In the genomic region with DNA sequence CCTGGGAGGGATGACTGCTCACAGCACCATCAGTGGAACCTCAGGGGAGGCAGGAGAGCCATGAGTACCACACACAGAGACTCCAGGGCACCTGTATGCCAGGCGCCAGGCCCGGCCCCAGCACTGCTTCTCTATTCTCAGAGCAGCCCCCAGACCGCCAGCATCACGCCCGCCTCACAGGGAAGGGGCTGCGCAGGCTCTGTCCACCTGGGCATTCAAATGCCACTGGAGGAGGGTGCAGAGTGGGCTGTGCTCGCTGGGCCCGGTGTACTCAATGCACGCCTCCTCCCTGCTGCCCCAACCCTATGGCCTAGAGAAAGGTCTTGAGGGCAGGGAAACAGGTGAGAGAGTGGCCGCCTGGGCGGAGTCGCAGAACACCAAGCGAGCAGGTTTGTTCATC, we compare ENCODE assay signal across 19 cellular contexts. TPM values are rescaled to one million over a fixed set of nuclear protein-coding genes. Genes with fewer than 3 reads are reported as not detected.
A peak's percentile ranks its signal among the peaks of the same experiment; 100 is the strongest.
DNase-seq lines count a peak whose midpoint lies in the region; ATAC-seq and TF ChIP-seq lines count a peak whose summit lies in the region.
"Had no signal": no experiment of that assay in that cellular context is flagged by ENCODE, and none has a peak within 500 bp of the region (broad histone marks: within the 10 kb centered on the region; RNA-seq: fewer than 3 reads in every experiment).

No MANE protein-coding gene starts in this region.

- H3K27me3 ChIP-seq in IMR-90 (ENCODE audit: control insufficient read depth, insufficient read depth, low read length): no peaks in the 10 kb centered on the region
- no peaks in the 10 kb centered on the region for H3K27me3 ChIP-seq in body of pancreas
- no peaks in the 10 kb centered on the region for H3K27me3 ChIP-seq in right lobe of liver
- no peaks in the 10 kb centered on the region for H3K27me3 ChIP-seq in sigmoid colon
- H3K27me3 ChIP-seq in tibial artery: no peaks in the 10 kb centered on the region

- no peak for TF ChIP-seq CTCF in IMR-90 (conservative IDR thresholded peaks at IDR 0.05; ENCODE audit: low read depth, low read length)
- TF ChIP-seq CTCF in body of pancreas (IDR thresholded peaks at IDR 0.05): no peak
- TF ChIP-seq CTCF in right lobe of liver (IDR thresholded peaks at IDR 0.05): no peak
- no peak for TF ChIP-seq CTCF in sigmoid colon (IDR thresholded peaks at IDR 0.05)
- no peak for TF ChIP-seq CTCF in chondrocyte (IDR thresholded peaks at IDR 0.05)
- TF ChIP-seq CTCF in tibial artery (IDR thresholded peaks at IDR 0.05): no peak

- H3K4me3 ChIP-seq in IMR-90 (ENCODE audit: insufficient read depth, low read depth, low read length) (no peak overlapping the region), body of pancreas (no peak overlapping the region), right lobe of liver (no peak overlapping the region), sigmoid colon (no peak overlapping the region), tibial artery (no peak overlapping the region)

- CTCF ChIA-PET in IMR-90 (lab: Yijun Ruan, JAX): no interaction called here

- no peaks in the 10 kb centered on the region for H3K9me3 Mint-ChIP-seq in chondrocyte (ENCODE audit: low read depth)
- H3K9me3 Mint-ChIP-seq: CD4-positive, CD25-positive, alpha-beta regulatory T cell had no signal

- no peak overlapping the region for H3K27ac ChIP-seq in IMR-90 (ENCODE audit: insufficient read depth, low read length)
- H3K27ac ChIP-seq in body of pancreas: peak overlapping the region; percentile 65 to 91 (median 88)
- peak overlapping the region; percentile 31 to 69 (median 55) for H3K27ac ChIP-seq in right lobe of liver
- peak overlapping the region; percentile 81 to 94 (median 88) for H3K27ac ChIP-seq in sigmoid colon
- no peak overlapping the region for H3K27ac ChIP-seq in tibial artery

- no peak overlapping the region for H4K91ac ChIP-seq in IMR-90 (ENCODE audit: insufficient read depth, low read depth, low read length)

- no peak overlapping the region for H3K23ac ChIP-seq in IMR-90 (ENCODE audit: low read depth, low read length)

- no peak overlapping the region for H3K56ac ChIP-seq in IMR-90 (ENCODE audit: extremely low read depth, insufficient read depth, low read length)

- H4K5ac ChIP-seq in IMR-90 (ENCODE audit: low read depth, low read length): no peak overlapping the region

- no peak overlapping the region for H3K14ac ChIP-seq in IMR-90 (replicated peaks; ENCODE audit: low read depth, low read length)

- H3K9me3 ChIP-seq in IMR-90 (ENCODE audit: control insufficient read depth, insufficient read depth, low read length) (no peaks in the 10 kb centered on the region), body of pancreas (no peaks in the 10 kb centered on the region), right lobe of liver (no peaks in the 10 kb centered on the region), sigmoid colon (no peaks in the 10 kb centered on the region), tibial artery (no peaks in the 10 kb centered on the region)
- H3K9me3 ChIP-seq: Caco-2 had no signal

- no peak overlapping the region for H2BK120ac ChIP-seq in IMR-90 (ENCODE audit: low read depth, low read length)

- in situ Hi-C loops in IMR-90 (cut with MboI; ENCODE audit: low sequenced_read_pairs): no loop called here

- H3K4me1 Mint-ChIP-seq in chondrocyte (ENCODE audit: low read depth): peaks cover 34% of the 10 kb centered on the region
- H3K4me1 Mint-ChIP-seq: IgD-negative memory B cell had no signal

- H3K4ac ChIP-seq in IMR-90 (ENCODE audit: low read depth, low read length): no peak overlapping the region; the same call in 1 of the 2 replicates

- no TSS peak for BruUV-seq in IMR-90 (replicated peaks; lab: Mats Ljungman, UMichigan)

- H2BK5ac ChIP-seq in IMR-90 (ENCODE audit: low read depth, low read length, poor library complexity, severe bottlenecking): no peak overlapping the region

- no peak overlapping the region for H3K9ac ChIP-seq in IMR-90 (ENCODE audit: low read depth, low read length)

- no peak overlapping the region for H4K8ac ChIP-seq in IMR-90 (ENCODE audit: low read depth in 2 of 2, low read length in 2 of 2)

- 81% methylated on average over 6 of the region's 13 CpGs; no CpG with 5 or more reads in 1 of the 2 experiments for WGBS in IMR-90 (ENCODE audit: extremely low coverage in 2 of 2, insufficient read length in 1 of 2), 2 experiments
- 90 to 91% methylated on average over 7 to 13 of the region's 13 CpGs for WGBS in body of pancreas, 2 donors
- WGBS in right lobe of liver (ENCODE audit: insufficient coverage, low coverage, low lambda C conversion rate, missing lambda C conversion rate): 50% methylated on average over 2 of the region's 13 CpGs
- 89 to 93% methylated on average over 13 of the region's 13 CpGs for WGBS in sigmoid colon, 2 donors

- dilution Hi-C loops in IMR-90 (cut with HindIII; ENCODE audit: low sequenced_read_pairs, unreplicated experiment): no loop called here

- DNase-seq in IMR-90 (no peak), body of pancreas (no peak), right lobe of liver (no peak), sigmoid colon (no peak), NCI-H82 (lab: John Stamatoyannopoulos, UW) (no peak), chondrocyte (ENCODE audit: low spot score) (no peak), tibial artery (no peak)
- DNase-seq in activated CD4-positive, alpha-beta T cell treated with anti-CD3 and anti-CD28 coated beads, Interleukin-2, amount 50 U/mL, for 48 hours: no peak
- DNase-seq: Caco-2; CD4-positive, CD25-positive, alpha-beta regulatory T cell; DMS153; H7; Kasumi-1; NCI-H1105 treated with DMSO at 0.1 percent for 48 hours; NCI-H187; NCI-H446 treated with DMSO at 0.1 percent for 48 hours; NCI-H748 treated with DMSO at 0.1 percent for 48 hours; PC-3 had no signal

- H2AFZ ChIP-seq in IMR-90 (replicated peaks; ENCODE audit: low read length, poor library complexity): no peak overlapping the region

- no peak for TF ChIP-seq EP300 in sigmoid colon (IDR thresholded peaks at IDR 0.05)

- POLR2A ChIA-PET in IMR-90 (lab: Charles Lee; ENCODE audit: unreplicated experiment): no interaction called here

- H2AK9ac ChIP-seq in IMR-90 (replicated peaks; ENCODE audit: low read depth, low read length, poor library complexity): peak overlapping the region; percentile 29

- H3K27me3 Mint-ChIP-seq in chondrocyte (ENCODE audit: low read depth): no peaks in the 10 kb centered on the region

- no peak overlapping the region for H2AK5ac ChIP-seq in IMR-90 (ENCODE audit: low read depth, low read length)

- H3K4me2 ChIP-seq in IMR-90 (ENCODE audit: low read depth, low read length): no peak overlapping the region

- no peak overlapping the region for H2BK15ac ChIP-seq in IMR-90 (ENCODE audit: low read depth, low read length)

- no peak overlapping the region for H2BK20ac ChIP-seq in IMR-90 (ENCODE audit: low read depth, low read length)

- H3K4me1 ChIP-seq in IMR-90 (ENCODE audit: control insufficient read depth, insufficient read depth, low read length) (peaks cover 30% of the 10 kb centered on the region), body of pancreas (peaks cover 91% of the 10 kb centered on the region), right lobe of liver (peaks cover 0 to 74% (median 31%) of the 10 kb centered on the region in 4 donors), sigmoid colon (peaks cover 0 to 79% (median 68%) of the 10 kb centered on the region in 4 donors), tibial artery (peaks cover 0 to 52% (median 35%) of the 10 kb centered on the region in 4 donors)

- no peak for ATAC-seq in IMR-90 (ENCODE audit: low read depth)
- ATAC-seq in body of pancreas: no peak
- ATAC-seq in right lobe of liver: no peak
- ATAC-seq: PC-3 had no signal

- peaks cover 72% of the 10 kb centered on the region for H4K20me1 ChIP-seq in IMR-90 (ENCODE audit: insufficient read depth, low read length)

- no peak overlapping the region for H3K18ac ChIP-seq in IMR-90 (ENCODE audit: low read depth, low read length)

- no peak overlapping the region for H3K4me3 Mint-ChIP-seq in chondrocyte (ENCODE audit: unreplicated experiment)
- H3K4me3 Mint-ChIP-seq: CD4-positive, CD25-positive, alpha-beta regulatory T cell; IgD-negative memory B cell had no signal

- H3K36me3 ChIP-seq in IMR-90 (ENCODE audit: control insufficient read depth, insufficient read depth, low read length): no peaks in the 10 kb centered on the region
- H3K36me3 ChIP-seq in body of pancreas (replicated peaks in 1 of 2; ENCODE audit: insufficient read depth in 1 of 2, low read depth in 2 of 2): no peaks in the 10 kb centered on the region
- H3K36me3 ChIP-seq in right lobe of liver: no peaks in the 10 kb centered on the region
- H3K36me3 ChIP-seq in sigmoid colon: no peaks in the 10 kb centered on the region
- no peaks in the 10 kb centered on the region for H3K36me3 ChIP-seq in tibial artery

- intact Hi-C loops in IMR-90 (cut with micrococcal nuclease): no loop called here
- intact Hi-C loops in body of pancreas (cut with DNase I): no loop called here
- intact Hi-C loops in right lobe of liver (cut with DNase I): no loop called here
- intact Hi-C loops in sigmoid colon (cut with DNase I): loop anchor here (5.0 kb wide), 2 partner anchors 38 to 42 kb away; a partner anchor contains a TSS
- intact Hi-C loops in tibial artery (cut with DNase I; ENCODE audit: low total_unique reads): loop anchor here (5.0 kb wide), 1 partner anchor 67 kb away; no protein-coding TSS in a partner anchor

- no peak for TF ChIP-seq RAD21 in IMR-90 (IDR thresholded peaks at IDR 0.05; ENCODE audit: low read length)

- peaks cover 2% of the 10 kb centered on the region for H3K36me3 Mint-ChIP-seq in chondrocyte (ENCODE audit: low read depth)
- H3K36me3 Mint-ChIP-seq: CD4-positive, CD25-positive, alpha-beta regulatory T cell; IgD-negative memory B cell had no signal

- peaks cover 9% of the 10 kb centered on the region; the same call in 1 of the 2 replicates for H3K9me1 ChIP-seq in IMR-90 (ENCODE audit: insufficient read depth, low read length)

- no peak overlapping the region for H3K27ac Mint-ChIP-seq in chondrocyte (ENCODE audit: unreplicated experiment)
- H3K27ac Mint-ChIP-seq: CD4-positive, CD25-positive, alpha-beta regulatory T cell; IgD-negative memory B cell had no signal

- H3K79me1 ChIP-seq in IMR-90 (ENCODE audit: low read depth in 1 of 2, low read length in 2 of 2): peaks cover 38 to 89% of the 10 kb centered on the region in 2 experiments

- TF ChIP-seq POLR2A in IMR-90 (IDR thresholded peaks at IDR 0.05; ENCODE audit: low read depth, low read length) (no peak), body of pancreas (IDR thresholded peaks at IDR 0.05) (no peak), right lobe of liver (IDR thresholded peaks at IDR 0.05) (no peak), sigmoid colon (IDR thresholded peaks at IDR 0.05) (no peak)

TF ChIP-seq in IMR-90, 13 proteins besides CTCF, POLR2A, EP300 and RAD21:
- no peak for TF ChIP-seq RCOR1 (IDR thresholded peaks at IDR 0.05; ENCODE audit: insufficient replicate concordance, low read length)

RNA-seq across cellular contexts. Expression of a gene that starts 43.6 kb away (rescaled TPM):
- 13.9 and 16.0 TPM in 2 replicates for total RNA-seq in IMR-90 (2012; rRNA removed)
- polyA plus RNA-seq in IMR-90 (2012; rRNA removed): 19.0 and 22.2 TPM in 2 replicates
- 10.9 and 15.5 TPM in 2 replicates for polyA plus RNA-seq in IMR-90 (2012; cell fraction: cytosol; rRNA removed)
- 11.3 and 20.4 TPM in 2 replicates for polyA plus RNA-seq in IMR-90 (2012; cell fraction: nucleus; rRNA removed; ENCODE audit: low replicate concordance)
- total RNA-seq in body of pancreas: 10 to 100 TPM in 1 of 2 donors, 1 to 10 TPM in 1; 8.9 to 10.1 TPM
- total RNA-seq in right lobe of liver: 10 to 100 TPM; 13.6 to 32.8 (median 21.8) TPM
- 10 to 100 TPM; 11.4 to 31.9 (median 23.9) TPM for total RNA-seq in sigmoid colon
- polyA plus RNA-seq in sigmoid colon: 10 to 100 TPM; 12.6 to 79.0 (median 49.9) TPM
- 4.0 to 7.0 TPM (median 6.5 TPM) in 3 replicates for total RNA-seq in chondrocyte

Comparison
In these comparisons a context has a peak if more than half of its experiments do, and no peak if none do; other contexts are left out.
1. H3K27ac ChIP-seq: peak in body of pancreas (4 of 4), right lobe of liver (3 of 3) and sigmoid colon (4 of 4); none in IMR-90 (single experiment) and tibial artery (0 of 2).
2. intact Hi-C loops: an anchor here in sigmoid colon (5.0 kb wide) and tibial artery (5.0 kb wide); none called in IMR-90, body of pancreas and right lobe of liver.